In the genomic region with DNA sequence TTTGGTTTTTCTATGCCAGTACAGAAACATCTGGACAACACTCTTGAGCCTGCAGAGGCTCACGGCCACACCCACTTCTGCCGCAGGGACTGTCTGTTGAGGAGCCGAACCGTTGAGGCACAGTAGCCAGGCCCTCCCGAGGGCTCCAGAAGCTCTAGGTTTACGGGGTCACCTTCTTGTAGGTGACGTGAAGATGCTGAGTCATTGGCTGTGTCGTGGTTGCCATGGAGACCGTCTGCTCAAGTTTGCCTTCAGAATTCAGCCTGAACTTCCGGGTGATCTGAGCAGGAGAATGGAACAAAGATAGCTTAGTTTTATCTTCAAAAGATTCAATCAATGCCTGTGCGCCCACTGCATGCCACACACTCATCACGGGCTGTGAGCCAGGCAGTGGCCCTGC, we compare ENCODE assay signal across 14 cellular contexts. TPM values are rescaled to one million over a fixed set of nuclear protein-coding genes. Genes with fewer than 3 reads are reported as not detected.
A peak's percentile ranks its signal among the peaks of the same experiment; 100 is the strongest.
DNase-seq lines count a peak whose midpoint lies in the region; ATAC-seq, FAIRE-seq and TF ChIP-seq lines count a peak whose summit lies in the region.
"Had no signal": no experiment of that assay in that cellular context is flagged by ENCODE, and none has a peak within 500 bp of the region (broad histone marks: within the 10 kb centered on the region; RNA-seq: fewer than 3 reads in every experiment).

No MANE protein-coding gene starts in this region.

- no peak overlapping the region for H3K4me2 ChIP-seq in GM23338

- no peak overlapping the region for H3K4me3 ChIP-seq in GM23338

- H3K27ac ChIP-seq in GM23338 (ENCODE audit: low read depth), result 0 out of 2 replicates have a peak overlapping the region, but pooled peaks have one; percentile 39
- H3K27ac ChIP-seq: C4-2B had no signal

- TF ChIP-seq POLR2A in erythroblast (IDR thresholded peaks at IDR 0.05; ENCODE audit: low read length), result no peak

- H3K9me3 Mint-ChIP-seq in GM23338, result peaks cover 64% of the 10 kb centered on the region
- H3K9me3 Mint-ChIP-seq in activated CD4-positive, alpha-beta T cell treated with anti-CD3 and anti-CD28 coated beads, Interleukin-2, amount 10 ng/mL, durations not matched to agents 24 days and 14 days, result peaks cover 12% of the 10 kb centered on the region

- H3K36me3 Mint-ChIP-seq in GM23338 (ENCODE audit: low read depth), result peaks cover 5% of the 10 kb centered on the region
- peaks cover 62% of the 10 kb centered on the region for H3K36me3 Mint-ChIP-seq in activated CD4-positive, alpha-beta T cell treated with anti-CD3 and anti-CD28 coated beads, Interleukin-2, amount 10 ng/mL, durations not matched to agents 24 days and 14 days (ENCODE audit: low read depth)

- FAIRE-seq in RCC 7860 (lab: Jason Lieb, UNC), result no peak
- FAIRE-seq: GM12891 had no signal

- no peak overlapping the region for H2AFZ ChIP-seq in GM23338

- H3F3A ChIP-seq in GM23338 (replicated peaks; ENCODE audit: low read depth), result no peaks in the 10 kb centered on the region

- intact Hi-C loops in posterior vena cava (cut with DNase I), result no loop called here
- intact Hi-C loops in activated CD4-positive, alpha-beta T cell treated with anti-CD3 and anti-CD28 coated beads, Interleukin-2, amount 10 ng/mL, durations not matched to agents 24 days and 14 days (cut with micrococcal nuclease), result no loop called here

- H3K36me3 ChIP-seq in GM23338 (ENCODE audit: insufficient read depth), result peaks cover 25% of the 10 kb centered on the region

- H4K20me1 ChIP-seq in GM23338 (replicated peaks; ENCODE audit: insufficient read depth), result 0 out of 2 replicates have a peak, but pooled peaks cover 3% of the 10 kb centered on the region

- no peaks in the 10 kb centered on the region for H3K9me2 ChIP-seq in GM23338 (ENCODE audit: insufficient read depth)

- no peak for TF ChIP-seq CTCF in GM23338 (conservative IDR thresholded peaks at IDR 0.05; ENCODE audit: low read depth in 2 of 2)

- peaks cover 6% of the 10 kb centered on the region for H3K4me1 Mint-ChIP-seq in GM23338
- H3K4me1 Mint-ChIP-seq in activated CD4-positive, alpha-beta T cell treated with anti-CD3 and anti-CD28 coated beads, Interleukin-2, amount 10 ng/mL, durations not matched to agents 24 days and 14 days, result no peaks in the 10 kb centered on the region

- H3K27me3 Mint-ChIP-seq in GM23338 (ENCODE audit: insufficient read depth, low read depth, poor library complexity), result peaks cover 10% of the 10 kb centered on the region
- H3K27me3 Mint-ChIP-seq in activated CD4-positive, alpha-beta T cell treated with anti-CD3 and anti-CD28 coated beads, Interleukin-2, amount 10 ng/mL, durations not matched to agents 24 days and 14 days, result no peaks in the 10 kb centered on the region

- DNase-seq in GM23338 (ENCODE audit: low spot score) (peak; percentile 69), RCC 7860 (ENCODE audit: low spot score) (peak; percentile 34), erythroblast (lab: John Stamatoyannopoulos, UW) (peak; percentile 23 to 26), posterior vena cava (ENCODE audit: low spot score) (peak; percentile 58), hippocampal formation (lab: John Stamatoyannopoulos, UW) (no peak)
- no peak for DNase-seq in activated CD4-positive, alpha-beta T cell treated with anti-CD3 and anti-CD28 coated beads, Interleukin-2, amount 10 ng/mL, durations not matched to agents 24 days and 14 days
- DNase-seq: activated effector memory CD4-positive, alpha-beta T cell treated with Interleukin-2 at 50 U/mL for 16 hours; effector CD8-positive, alpha-beta T cell; NCI-H1092; stimulated activated CD4-positive, alpha-beta T cell treated with anti-CD3 and anti-CD28 coated beads, Interleukin-2, amount 100 ng/mL, for 24 hours had no signal

- no peaks in the 10 kb centered on the region for H3K27me3 ChIP-seq in GM23338 (ENCODE audit: insufficient read depth)

- H3K79me2 ChIP-seq in GM23338 (replicated peaks; ENCODE audit: insufficient read depth), result 0 out of 2 replicates have a peak, but pooled peaks cover 3% of the 10 kb centered on the region

- peak overlapping the region; percentile 81; the same call in 1 of the 2 replicates for H3K27ac Mint-ChIP-seq in GM23338
- H3K27ac Mint-ChIP-seq in activated CD4-positive, alpha-beta T cell treated with anti-CD3 and anti-CD28 coated beads, Interleukin-2, amount 10 ng/mL, durations not matched to agents 24 days and 14 days, result no peak overlapping the region

- no peak overlapping the region for H3K4me3 Mint-ChIP-seq in GM23338
- H3K4me3 Mint-ChIP-seq in activated CD4-positive, alpha-beta T cell treated with anti-CD3 and anti-CD28 coated beads, Interleukin-2, amount 10 ng/mL, durations not matched to agents 24 days and 14 days, result no peak overlapping the region

- peaks cover 5% of the 10 kb centered on the region; the same call in 1 of the 2 replicates for H3K4me1 ChIP-seq in GM23338 (ENCODE audit: insufficient read depth)

- peak; percentile 58 for ATAC-seq in GM23338
- ATAC-seq in HG03095 (IDR thresholded peaks at IDR 0.05; ENCODE audit: unreplicated experiment), result no peak
- ATAC-seq: left lobe of liver had no signal

TF ChIP-seq in GM23338, 12 proteins besides CTCF, POLR2A, EP300 and RAD21 (continues in another document):
- TF ChIP-seq STAT1 (IDR thresholded peaks at IDR 0.05; ENCODE audit: unreplicated experiment), result no peak
- no peak for TF ChIP-seq NANOG (IDR thresholded peaks at IDR 0.05; ENCODE audit: borderline replicate concordance)
- TF ChIP-seq, protein P1, sequence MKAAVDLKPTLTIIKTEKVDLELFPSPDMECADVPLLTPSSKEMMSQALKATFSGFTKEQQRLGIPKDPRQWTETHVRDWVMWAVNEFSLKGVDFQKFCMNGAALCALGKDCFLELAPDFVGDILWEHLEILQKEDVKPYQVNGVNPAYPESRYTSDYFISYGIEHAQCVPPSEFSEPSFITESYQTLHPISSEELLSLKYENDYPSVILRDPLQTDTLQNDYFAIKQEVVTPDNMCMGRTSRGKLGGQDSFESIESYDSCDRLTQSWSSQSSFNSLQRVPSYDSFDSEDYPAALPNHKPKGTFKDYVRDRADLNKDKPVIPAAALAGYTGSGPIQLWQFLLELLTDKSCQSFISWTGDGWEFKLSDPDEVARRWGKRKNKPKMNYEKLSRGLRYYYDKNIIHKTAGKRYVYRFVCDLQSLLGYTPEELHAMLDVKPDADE (IDR thresholded peaks at IDR 0.05), result no peak
- no peak for TF ChIP-seq JUNB (IDR thresholded peaks at IDR 0.05; ENCODE audit: unreplicated experiment)
- no peak for TF ChIP-seq POLR2AphosphoS5 (IDR thresholded peaks at IDR 0.05; ENCODE audit: low read depth)
- no peak for TF ChIP-seq EZH2phosphoT487 (IDR thresholded peaks at IDR 0.05; ENCODE audit: unreplicated experiment)
- TF ChIP-seq CREB1 (CRISPR knock-in tag; IDR thresholded peaks at IDR 0.05; ENCODE audit: low read depth), result no peak
- TF ChIP-seq ZNF114 (CRISPR knock-in tag; IDR thresholded peaks at IDR 0.05), result no peak
- no peak for TF ChIP-seq ZNF331 (CRISPR knock-in tag; IDR thresholded peaks at IDR 0.05; ENCODE audit: low read depth)
- TF ChIP-seq EZH2 (IDR thresholded peaks at IDR 0.05; ENCODE audit: low read depth, unreplicated experiment), result no peak
- TF ChIP-seq, protein P2, sequence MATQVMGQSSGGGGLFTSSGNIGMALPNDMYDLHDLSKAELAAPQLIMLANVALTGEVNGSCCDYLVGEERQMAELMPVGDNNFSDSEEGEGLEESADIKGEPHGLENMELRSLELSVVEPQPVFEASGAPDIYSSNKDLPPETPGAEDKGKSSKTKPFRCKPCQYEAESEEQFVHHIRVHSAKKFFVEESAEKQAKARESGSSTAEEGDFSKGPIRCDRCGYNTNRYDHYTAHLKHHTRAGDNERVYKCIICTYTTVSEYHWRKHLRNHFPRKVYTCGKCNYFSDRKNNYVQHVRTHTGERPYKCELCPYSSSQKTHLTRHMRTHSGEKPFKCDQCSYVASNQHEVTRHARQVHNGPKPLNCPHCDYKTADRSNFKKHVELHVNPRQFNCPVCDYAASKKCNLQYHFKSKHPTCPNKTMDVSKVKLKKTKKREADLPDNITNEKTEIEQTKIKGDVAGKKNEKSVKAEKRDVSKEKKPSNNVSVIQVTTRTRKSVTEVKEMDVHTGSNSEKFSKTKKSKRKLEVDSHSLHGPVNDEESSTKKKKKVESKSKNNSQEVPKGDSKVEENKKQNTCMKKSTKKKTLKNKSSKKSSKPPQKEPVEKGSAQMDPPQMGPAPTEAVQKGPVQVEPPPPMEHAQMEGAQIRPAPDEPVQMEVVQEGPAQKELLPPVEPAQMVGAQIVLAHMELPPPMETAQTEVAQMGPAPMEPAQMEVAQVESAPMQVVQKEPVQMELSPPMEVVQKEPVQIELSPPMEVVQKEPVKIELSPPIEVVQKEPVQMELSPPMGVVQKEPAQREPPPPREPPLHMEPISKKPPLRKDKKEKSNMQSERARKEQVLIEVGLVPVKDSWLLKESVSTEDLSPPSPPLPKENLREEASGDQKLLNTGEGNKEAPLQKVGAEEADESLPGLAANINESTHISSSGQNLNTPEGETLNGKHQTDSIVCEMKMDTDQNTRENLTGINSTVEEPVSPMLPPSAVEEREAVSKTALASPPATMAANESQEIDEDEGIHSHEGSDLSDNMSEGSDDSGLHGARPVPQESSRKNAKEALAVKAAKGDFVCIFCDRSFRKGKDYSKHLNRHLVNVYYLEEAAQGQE (IDR thresholded peaks at IDR 0.05; ENCODE audit: unreplicated experiment), result no peak

RNA-seq across cellular contexts. Expression of a gene that starts 25.9 kb away (rescaled TPM):
- 33.4 and 36.7 TPM in 2 replicates for total RNA-seq in GM23338 (2014; rRNA removed; shearing (Covaris generic))
- 13.5 and 13.6 TPM in 2 replicates for polyA plus RNA-seq in GM23338 (2016; fragmentation: Nextera tagmentation; extraction: Ambion mirVana)
- total RNA-seq in posterior vena cava, result 10 to 100 TPM; 20.1 to 29.7 TPM
- 0.17 and 0.77 TPM in 2 replicates for total RNA-seq in activated CD4-positive, alpha-beta T cell treated with anti-CD3 and anti-CD28 coated beads, Interleukin-2, amount 10 ng/mL, durations not matched to agents 24 days and 14 days

RNA-seq across cellular contexts. Expression of a gene that starts 52.5 kb away (rescaled TPM):
- total RNA-seq in GM23338 (2014; rRNA removed; shearing (Covaris generic)), result 80.4 and 81.6 TPM in 2 replicates
- polyA plus RNA-seq in GM23338 (2016; fragmentation: Nextera tagmentation; extraction: Ambion mirVana), result 62.9 and 74.0 TPM in 2 replicates
- 10 to 100 TPM; 31.2 to 32.1 TPM for total RNA-seq in posterior vena cava
- total RNA-seq in activated CD4-positive, alpha-beta T cell treated with anti-CD3 and anti-CD28 coated beads, Interleukin-2, amount 10 ng/mL, durations not matched to agents 24 days and 14 days, result 62.0 and 63.9 TPM in 2 replicates

RNA-seq across cellular contexts. Expression of a gene that starts 53.0 kb away (rescaled TPM):
- 102 and 103 TPM in 2 replicates for total RNA-seq in GM23338 (2014; rRNA removed; shearing (Covaris generic))
- polyA plus RNA-seq in GM23338 (2016; fragmentation: Nextera tagmentation; extraction: Ambion mirVana), result 104 and 116 TPM in 2 replicates
- 10 to 100 TPM; 43.7 to 52.1 TPM for total RNA-seq in posterior vena cava
- total RNA-seq in activated CD4-positive, alpha-beta T cell treated with anti-CD3 and anti-CD28 coated beads, Interleukin-2, amount 10 ng/mL, durations not matched to agents 24 days and 14 days, result 109 and 115 TPM in 2 replicates

Comparison
In these comparisons a context has a peak if more than half of its experiments do, and no peak if none do; other contexts are left out.
1. DNase-seq: peak in GM23338 (single experiment), RCC 7860 (single experiment), erythroblast (2 of 2) and posterior vena cava (single experiment); none in hippocampal formation (0 of 2) and activated CD4-positive, alpha-beta T cell treated with anti-CD3 and anti-CD28 coated beads, Interleukin-2, amount 10 ng/mL, durations not matched to agents 24 days and 14 days (single experiment).
2. RNA of a gene that starts 25.9 kb away (total RNA-seq): 33.4 to 36.7 TPM in GM23338 and 20.1 to 29.7 TPM in posterior vena cava; 0.17 to 0.77 TPM in activated CD4-positive, alpha-beta T cell treated with anti-CD3 and anti-CD28 coated beads, Interleukin-2, amount 10 ng/mL, durations not matched to agents 24 days and 14 days; every median in the first group is over 10 times any median in the second.